ENCODE assay signal across 2 cellular contexts in the genomic region with DNA sequence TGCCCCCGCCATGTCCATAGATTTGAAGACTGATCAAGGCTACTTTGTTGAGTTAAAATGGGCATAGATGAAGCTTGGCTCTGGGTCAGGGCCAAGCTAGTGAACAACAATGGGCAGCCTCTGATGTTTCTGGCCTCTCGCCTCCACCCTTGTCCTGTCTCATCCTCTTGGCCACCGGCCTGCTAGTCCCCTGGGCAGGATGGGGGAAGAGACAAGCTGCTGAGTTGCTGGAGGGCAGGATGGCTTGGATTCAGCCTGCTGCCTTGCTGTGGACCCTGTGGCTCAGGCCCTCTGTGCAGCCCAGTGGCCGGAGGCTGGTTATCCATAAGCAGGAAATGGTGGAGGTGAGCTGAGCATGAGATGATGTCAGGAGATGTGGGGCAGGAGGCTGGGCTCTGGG.
TF ChIP-seq lines count a peak whose summit lies in the region.

No MANE protein-coding gene starts in this region.

TF ChIP-seq in GM23338, 12 proteins besides CTCF, POLR2A, EP300 and RAD21 (continued from another document):
- TF ChIP-seq, protein P1, sequence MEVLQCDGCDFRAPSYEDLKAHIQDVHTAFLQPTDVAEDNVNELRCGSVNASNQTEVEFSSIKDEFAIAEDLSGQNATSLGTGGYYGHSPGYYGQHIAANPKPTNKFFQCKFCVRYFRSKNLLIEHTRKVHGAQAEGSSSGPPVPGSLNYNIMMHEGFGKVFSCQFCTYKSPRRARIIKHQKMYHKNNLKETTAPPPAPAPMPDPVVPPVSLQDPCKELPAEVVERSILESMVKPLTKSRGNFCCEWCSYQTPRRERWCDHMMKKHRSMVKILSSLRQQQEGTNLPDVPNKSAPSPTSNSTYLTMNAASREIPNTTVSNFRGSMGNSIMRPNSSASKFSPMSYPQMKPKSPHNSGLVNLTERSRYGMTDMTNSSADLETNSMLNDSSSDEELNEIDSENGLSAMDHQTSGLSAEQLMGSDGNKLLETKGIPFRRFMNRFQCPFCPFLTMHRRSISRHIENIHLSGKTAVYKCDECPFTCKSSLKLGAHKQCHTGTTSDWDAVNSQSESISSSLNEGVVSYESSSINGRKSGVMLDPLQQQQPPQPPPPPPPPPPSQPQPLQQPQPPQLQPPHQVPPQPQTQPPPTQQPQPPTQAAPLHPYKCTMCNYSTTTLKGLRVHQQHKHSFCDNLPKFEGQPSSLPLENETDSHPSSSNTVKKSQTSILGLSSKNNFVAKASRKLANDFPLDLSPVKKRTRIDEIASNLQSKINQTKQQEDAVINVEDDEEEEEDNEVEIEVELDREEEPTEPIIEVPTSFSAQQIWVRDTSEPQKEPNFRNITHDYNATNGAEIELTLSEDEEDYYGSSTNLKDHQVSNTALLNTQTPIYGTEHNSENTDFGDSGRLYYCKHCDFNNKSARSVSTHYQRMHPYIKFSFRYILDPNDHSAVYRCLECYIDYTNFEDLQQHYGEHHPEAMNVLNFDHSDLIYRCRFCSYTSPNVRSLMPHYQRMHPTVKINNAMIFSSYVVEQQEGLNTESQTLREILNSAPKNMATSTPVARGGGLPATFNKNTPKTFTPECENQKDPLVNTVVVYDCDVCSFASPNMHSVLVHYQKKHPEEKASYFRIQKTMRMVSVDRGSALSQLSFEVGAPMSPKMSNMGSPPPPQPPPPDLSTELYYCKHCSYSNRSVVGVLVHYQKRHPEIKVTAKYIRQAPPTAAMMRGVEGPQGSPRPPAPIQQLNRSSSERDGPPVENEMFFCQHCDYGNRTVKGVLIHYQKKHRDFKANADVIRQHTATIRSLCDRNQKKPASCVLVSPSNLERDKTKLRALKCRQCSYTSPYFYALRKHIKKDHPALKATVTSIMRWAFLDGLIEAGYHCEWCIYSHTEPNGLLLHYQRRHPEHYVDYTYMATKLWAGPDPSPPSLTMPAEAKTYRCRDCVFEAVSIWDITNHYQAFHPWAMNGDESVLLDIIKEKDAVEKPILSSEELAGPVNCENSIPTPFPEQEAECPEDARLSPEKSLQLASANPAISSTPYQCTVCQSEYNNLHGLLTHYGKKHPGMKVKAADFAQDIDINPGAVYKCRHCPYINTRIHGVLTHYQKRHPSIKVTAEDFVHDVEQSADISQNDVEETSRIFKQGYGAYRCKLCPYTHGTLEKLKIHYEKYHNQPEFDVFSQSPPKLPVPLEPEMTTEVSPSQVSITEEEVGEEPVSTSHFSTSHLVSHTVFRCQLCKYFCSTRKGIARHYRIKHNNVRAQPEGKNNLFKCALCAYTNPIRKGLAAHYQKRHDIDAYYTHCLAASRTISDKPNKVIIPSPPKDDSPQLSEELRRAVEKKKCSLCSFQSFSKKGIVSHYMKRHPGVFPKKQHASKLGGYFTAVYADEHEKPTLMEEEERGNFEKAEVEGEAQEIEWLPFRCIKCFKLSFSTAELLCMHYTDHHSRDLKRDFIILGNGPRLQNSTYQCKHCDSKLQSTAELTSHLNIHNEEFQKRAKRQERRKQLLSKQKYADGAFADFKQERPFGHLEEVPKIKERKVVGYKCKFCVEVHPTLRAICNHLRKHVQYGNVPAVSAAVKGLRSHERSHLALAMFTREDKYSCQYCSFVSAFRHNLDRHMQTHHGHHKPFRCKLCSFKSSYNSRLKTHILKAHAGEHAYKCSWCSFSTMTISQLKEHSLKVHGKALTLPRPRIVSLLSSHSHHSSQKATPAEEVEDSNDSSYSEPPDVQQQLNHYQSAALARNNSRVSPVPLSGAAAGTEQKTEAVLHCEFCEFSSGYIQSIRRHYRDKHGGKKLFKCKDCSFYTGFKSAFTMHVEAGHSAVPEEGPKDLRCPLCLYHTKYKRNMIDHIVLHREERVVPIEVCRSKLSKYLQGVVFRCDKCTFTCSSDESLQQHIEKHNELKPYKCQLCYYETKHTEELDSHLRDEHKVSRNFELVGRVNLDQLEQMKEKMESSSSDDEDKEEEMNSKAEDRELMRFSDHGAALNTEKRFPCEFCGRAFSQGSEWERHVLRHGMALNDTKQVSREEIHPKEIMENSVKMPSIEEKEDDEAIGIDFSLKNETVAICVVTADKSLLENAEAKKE (CRISPR knock-in tag; IDR thresholded peaks at IDR 0.05) = no peak
- TF ChIP-seq, protein P2, sequence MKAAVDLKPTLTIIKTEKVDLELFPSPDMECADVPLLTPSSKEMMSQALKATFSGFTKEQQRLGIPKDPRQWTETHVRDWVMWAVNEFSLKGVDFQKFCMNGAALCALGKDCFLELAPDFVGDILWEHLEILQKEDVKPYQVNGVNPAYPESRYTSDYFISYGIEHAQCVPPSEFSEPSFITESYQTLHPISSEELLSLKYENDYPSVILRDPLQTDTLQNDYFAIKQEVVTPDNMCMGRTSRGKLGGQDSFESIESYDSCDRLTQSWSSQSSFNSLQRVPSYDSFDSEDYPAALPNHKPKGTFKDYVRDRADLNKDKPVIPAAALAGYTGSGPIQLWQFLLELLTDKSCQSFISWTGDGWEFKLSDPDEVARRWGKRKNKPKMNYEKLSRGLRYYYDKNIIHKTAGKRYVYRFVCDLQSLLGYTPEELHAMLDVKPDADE (IDR thresholded peaks at IDR 0.05) = no peak
- TF ChIP-seq CREB1 (CRISPR knock-in tag; IDR thresholded peaks at IDR 0.05; ENCODE audit: low read depth) (no peak), EZH2phosphoT487 (IDR thresholded peaks at IDR 0.05; ENCODE audit: unreplicated experiment) (no peak), STAT1 (IDR thresholded peaks at IDR 0.05; ENCODE audit: unreplicated experiment) (no peak), ZNF114 (CRISPR knock-in tag; IDR thresholded peaks at IDR 0.05) (no peak)

TF ChIP-seq in WTC11, 78 proteins besides CTCF, POLR2A, EP300 and RAD21 (continued from another document):
- TF ChIP-seq, protein P3, sequence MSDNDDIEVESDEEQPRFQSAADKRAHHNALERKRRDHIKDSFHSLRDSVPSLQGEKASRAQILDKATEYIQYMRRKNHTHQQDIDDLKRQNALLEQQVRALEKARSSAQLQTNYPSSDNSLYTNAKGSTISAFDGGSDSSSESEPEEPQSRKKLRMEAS (CRISPR knock-in tag; IDR thresholded peaks at IDR 0.05) = no peak
